In the genomic region with DNA sequence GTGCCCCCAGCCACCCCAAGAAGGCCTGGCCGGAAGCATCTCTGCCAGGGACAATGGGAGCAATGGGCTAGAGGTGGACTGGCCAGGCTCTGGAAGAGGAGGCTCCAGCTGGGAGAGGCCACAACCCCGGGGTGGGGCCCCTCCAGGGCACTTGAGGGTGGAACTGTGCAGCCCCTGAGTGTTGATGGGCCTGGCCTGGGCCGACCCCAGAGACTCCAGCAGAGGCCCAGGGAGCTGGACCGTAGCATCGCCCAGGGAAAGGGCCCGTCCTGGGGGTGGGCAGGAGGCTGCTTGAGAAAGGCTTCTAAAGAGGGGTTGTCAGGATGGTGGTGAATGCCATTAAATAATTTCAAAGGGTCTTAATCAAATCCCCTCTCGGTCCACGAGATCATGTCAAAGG, we compare ENCODE assay signal across 37 cellular contexts.
"Had no signal": no experiment of that assay in that cellular context is flagged by ENCODE, and none has a peak within 500 bp of the region (broad histone marks: within the 10 kb centered on the region; RNA-seq: fewer than 3 reads in every experiment).

No MANE protein-coding gene starts in this region.

- H3K36me3 Mint-ChIP-seq: activated naive CD4-positive, alpha-beta T cell treated with anti-CD3 and anti-CD28 coated beads, Interleukin-2, amount 50 U/mL, for 24 hours; activated naive CD4-positive, alpha-beta T cell treated with anti-CD3 and anti-CD28 coated beads, Interleukin-2, amount 50 U/mL, for 72 hours; activated naive CD8-positive, alpha-beta T cell; activated naive CD8-positive, alpha-beta T cell treated with anti-CD3 and anti-CD28 coated beads for 36 hours; activated naive CD8-positive, alpha-beta T cell treated with anti-CD3 and anti-CD28 coated beads, Interleukin-2, amount 10 ng/mL, durations not matched to agents 7 days and 5 days; brain had no signal

- H3K27me3 Mint-ChIP-seq: activated naive CD8-positive, alpha-beta T cell; activated naive CD8-positive, alpha-beta T cell treated with anti-CD3 and anti-CD28 coated beads for 36 hours; activated T-helper 17 cell treated with anti-CD3 and anti-CD28 coated beads, Interleukin-2, amount 50 U/mL, for 72 hours had no signal

- DNase-seq: activated effector memory CD4-positive, alpha-beta T cell treated with anti-CD3 and anti-CD28 coated beads, Interleukin-2, amount 50 U/mL, for 16 hours; activated effector memory CD4-positive, alpha-beta T cell treated with Interleukin-2 at 50 U/mL for 16 hours; activated gamma-delta T cell; activated gamma-delta T cell treated with Interleukin-2 at 50 U/mL for 16 hours; activated naive CD4-positive, alpha-beta T cell; activated naive CD4-positive, alpha-beta T cell treated with anti-CD3 and anti-CD28 coated beads for 36 hours; activated naive CD4-positive, alpha-beta T cell treated with anti-CD3 and anti-CD28 coated beads, Interleukin-2, amount 50 U/mL, for 16 hours; activated naive CD4-positive, alpha-beta T cell treated with Interleukin-2 at 50 U/mL for 16 hours; activated naive CD8-positive, alpha-beta T cell treated with anti-CD3 and anti-CD28 coated beads for 36 hours; activated naive CD8-positive, alpha-beta T cell treated with anti-CD3 and anti-CD28 coated beads, Interleukin-2, amount 10 ng/mL, durations not matched to agents 7 days and 5 days; activated naive CD8-positive, alpha-beta T cell treated with anti-CD3 and anti-CD28 coated beads, Interleukin-2, amount 50 U/mL, for 24 hours; activated T-cell treated with anti-CD3 and anti-CD28 coated beads, Interleukin-2, amount 50 U/mL, for 1 hour; activated T-cell treated with anti-CD3 and anti-CD28 coated beads, Interleukin-2, amount 50 U/mL, for 24 hours; activated T-cell treated with anti-CD3 and anti-CD28 coated beads, Interleukin-2, amount 50 U/mL, for 4 hours; activated T-cell treated with anti-CD3 and anti-CD28 coated beads, Interleukin-2, amount 50 U/mL, for 48 hours; activated T-cell treated with anti-CD3 and anti-CD28 coated beads, Interleukin-2, amount 50 U/mL, for 72 hours; adrenal gland; amniotic stem cell; amygdala; anterior cingulate cortex; aorta; body of pancreas; brain microvascular endothelial cell; caudate nucleus; central memory CD4-positive, alpha-beta T cell; cerebellar nuclear complex had no signal

- H3K9me3 ChIP-seq: adrenal gland, ascending aorta, body of pancreas, breast epithelium had no signal

- H3K27ac ChIP-seq: adrenal gland, ascending aorta, body of pancreas, brain microvascular endothelial cell, breast epithelium, cardiac muscle cell had no signal

- H3K4me1 Mint-ChIP-seq: activated naive CD4-positive, alpha-beta T cell treated with anti-CD3 and anti-CD28 coated beads, Interleukin-2, amount 50 U/mL, for 24 hours; activated naive CD8-positive, alpha-beta T cell treated with anti-CD3 and anti-CD28 coated beads for 36 hours; activated naive CD8-positive, alpha-beta T cell treated with anti-CD3 and anti-CD28 coated beads, Interleukin-2, amount 50 U/mL, for 24 hours; activated T-helper 17 cell treated with anti-CD3 and anti-CD28 coated beads, Interleukin-2, amount 50 U/mL, for 72 hours; central memory CD8-positive, alpha-beta T cell had no signal

- H3K4me3 ChIP-seq: adrenal gland, ascending aorta, body of pancreas, breast epithelium, cardiac muscle cell had no signal

- H3K9me3 Mint-ChIP-seq: activated naive CD4-positive, alpha-beta T cell treated with anti-CD3 and anti-CD28 coated beads for 36 hours; activated naive CD4-positive, alpha-beta T cell treated with anti-CD3 and anti-CD28 coated beads, Interleukin-2, amount 50 U/mL, for 24 hours; activated naive CD4-positive, alpha-beta T cell treated with anti-CD3 and anti-CD28 coated beads, Interleukin-2, amount 50 U/mL, for 72 hours; activated naive CD8-positive, alpha-beta T cell treated with anti-CD3 and anti-CD28 coated beads for 36 hours; activated naive CD8-positive, alpha-beta T cell treated with anti-CD3 and anti-CD28 coated beads, Interleukin-2, amount 10 ng/mL, durations not matched to agents 7 days and 5 days; activated naive CD8-positive, alpha-beta T cell treated with anti-CD3 and anti-CD28 coated beads, Interleukin-2, amount 50 U/mL, for 24 hours; activated T-cell treated with anti-CD3 and anti-CD28 coated beads, Interleukin-2, amount 50 U/mL, for 24 hours; activated T-cell treated with anti-CD3 and anti-CD28 coated beads, Interleukin-2, amount 50 U/mL, for 4 hours; activated T-helper 1 cell treated with anti-CD3 and anti-CD28 coated beads, Interleukin-12 subunit alpha, Interleukin-12 subunit beta, Interleukin-2, Interleukin-4 antibody, amounts not matched to agents 30 ng/mL and 10 ng/mL and 1 ng/mL, durations not matched to agents 14 hours and 24 hours and 36 hours; activated T-helper 17 cell treated with anti-CD3 and anti-CD28 coated beads, Interleukin-2, amount 50 U/mL, for 72 hours; activated T-helper 2 cell treated with anti-CD3 and anti-CD28 coated beads, Interferon-gamma antibody, Interleukin-2, Interleukin-4, amounts not matched to agents 10 μg/mL and 5 μg/mL and 100 μg/mL, durations not matched to agents 14 hours and 24 hours and 36 hours; central memory CD8-positive, alpha-beta T cell had no signal

- H3K27me3 ChIP-seq: adrenal gland, ascending aorta, body of pancreas, brain microvascular endothelial cell, breast epithelium had no signal

- H3K36me3 ChIP-seq: adrenal gland, ascending aorta, brain microvascular endothelial cell, breast epithelium, cardiac muscle cell had no signal

- H3K4me1 ChIP-seq: adrenal gland, ascending aorta, body of pancreas, breast epithelium had no signal

- H3K4me3 Mint-ChIP-seq: activated naive CD4-positive, alpha-beta T cell treated with anti-CD3 and anti-CD28 coated beads for 36 hours; activated naive CD4-positive, alpha-beta T cell treated with anti-CD3 and anti-CD28 coated beads, Interleukin-2, amount 50 U/mL, for 24 hours; activated naive CD8-positive, alpha-beta T cell; activated naive CD8-positive, alpha-beta T cell treated with anti-CD3 and anti-CD28 coated beads for 36 hours; activated naive CD8-positive, alpha-beta T cell treated with anti-CD3 and anti-CD28 coated beads, Interleukin-2, amount 10 ng/mL, durations not matched to agents 7 days and 5 days; activated naive CD8-positive, alpha-beta T cell treated with anti-CD3 and anti-CD28 coated beads, Interleukin-2, amount 50 U/mL, for 24 hours; activated T-cell treated with anti-CD3 and anti-CD28 coated beads, Interleukin-2, amount 50 U/mL, for 24 hours; activated T-cell treated with anti-CD3 and anti-CD28 coated beads, Interleukin-2, amount 50 U/mL, for 4 hours; activated T-cell treated with anti-CD3 and anti-CD28 coated beads, Interleukin-2, amount 50 U/mL, for 72 hours; activated T-helper 1 cell treated with anti-CD3 and anti-CD28 coated beads, Interleukin-12 subunit alpha, Interleukin-12 subunit beta, Interleukin-2, Interleukin-4 antibody, amounts not matched to agents 30 ng/mL and 10 ng/mL and 1 ng/mL, durations not matched to agents 14 hours and 24 hours and 36 hours; activated T-helper 17 cell treated with anti-CD3 and anti-CD28 coated beads, Interleukin-2, amount 50 U/mL, for 72 hours; brain; central memory CD8-positive, alpha-beta T cell had no signal

- ATAC-seq: activated naive CD4-positive, alpha-beta T cell treated with anti-CD3 and anti-CD28 coated beads, Interleukin-2, amount 50 U/mL, for 72 hours; activated naive CD8-positive, alpha-beta T cell treated with anti-CD3 and anti-CD28 coated beads, Interleukin-2, amount 50 U/mL, for 24 hours; activated T-cell treated with anti-CD3 and anti-CD28 coated beads, Interleukin-2, amount 50 U/mL, for 4 hours; activated T-cell treated with anti-CD3 and anti-CD28 coated beads, Interleukin-2, amount 50 U/mL, for 72 hours; activated T-helper 17 cell treated with anti-CD3 and anti-CD28 coated beads, Interleukin-2, amount 50 U/mL, for 72 hours; body of pancreas had no signal

- H3K27ac Mint-ChIP-seq: activated naive CD4-positive, alpha-beta T cell treated with anti-CD3 and anti-CD28 coated beads for 36 hours; activated naive CD4-positive, alpha-beta T cell treated with anti-CD3 and anti-CD28 coated beads, Interleukin-2, amount 50 U/mL, for 24 hours; activated naive CD4-positive, alpha-beta T cell treated with anti-CD3 and anti-CD28 coated beads, Interleukin-2, amount 50 U/mL, for 72 hours; activated naive CD8-positive, alpha-beta T cell; activated naive CD8-positive, alpha-beta T cell treated with anti-CD3 and anti-CD28 coated beads for 36 hours; activated naive CD8-positive, alpha-beta T cell treated with anti-CD3 and anti-CD28 coated beads, Interleukin-2, amount 10 ng/mL, durations not matched to agents 7 days and 5 days; activated naive CD8-positive, alpha-beta T cell treated with anti-CD3 and anti-CD28 coated beads, Interleukin-2, amount 50 U/mL, for 24 hours; activated T-cell treated with anti-CD3 and anti-CD28 coated beads, Interleukin-2, amount 50 U/mL, for 24 hours; activated T-cell treated with anti-CD3 and anti-CD28 coated beads, Interleukin-2, amount 50 U/mL, for 72 hours; activated T-helper 1 cell treated with anti-CD3 and anti-CD28 coated beads, Interleukin-12 subunit alpha, Interleukin-12 subunit beta, Interleukin-2, Interleukin-4 antibody, amounts not matched to agents 30 ng/mL and 10 ng/mL and 1 ng/mL, durations not matched to agents 14 hours and 24 hours and 36 hours; activated T-helper 17 cell treated with anti-CD3 and anti-CD28 coated beads, Interleukin-2, amount 50 U/mL, for 72 hours; activated T-helper 2 cell treated with anti-CD3 and anti-CD28 coated beads, Interferon-gamma antibody, Interleukin-2, Interleukin-4, amounts not matched to agents 10 μg/mL and 5 μg/mL and 100 μg/mL, durations not matched to agents 14 hours and 24 hours and 36 hours; brain had no signal
